In the genomic region with DNA sequence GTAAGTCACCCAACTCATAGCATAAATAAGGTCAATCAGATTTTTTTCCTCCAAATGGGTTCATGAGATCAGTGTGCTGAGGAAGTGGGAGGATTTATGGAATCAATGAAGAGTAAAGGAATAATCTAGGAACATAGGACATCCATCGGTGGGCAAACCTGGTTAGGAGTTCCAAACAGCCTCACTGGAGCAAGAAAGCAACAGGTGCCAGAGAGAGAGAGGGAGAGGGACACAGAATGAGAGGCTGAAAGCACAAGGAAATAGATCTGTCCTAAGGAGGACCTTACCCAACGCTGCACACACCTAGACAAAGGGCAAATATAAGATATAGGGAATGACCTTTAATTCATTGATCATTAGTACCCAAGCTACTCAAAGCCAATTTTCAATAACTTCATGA, we compare ENCODE assay signal across 10 cellular contexts.
"Had no signal": no experiment of that assay in that cellular context is flagged by ENCODE, and none has a peak within 500 bp of the region (broad histone marks: within the 10 kb centered on the region; RNA-seq: fewer than 3 reads in every experiment).

No MANE protein-coding gene starts in this region.

- H3K4me3 ChIP-seq: GM23248, GM23338, HAP-1 had no signal

- H3K9me3 ChIP-seq: HAP-1 had no signal

- FAIRE-seq: H1, H54 had no signal

- DNase-seq: GM23248, GOT3, H7, H9, HCEC 1CT, HFFc6 had no signal

- H3K36me3 ChIP-seq: HAP-1 had no signal

- H3K4me1 ChIP-seq: HAP-1 had no signal

- H3K27ac ChIP-seq: GM23248 had no signal
